ENCODE assay signal across 24 cellular contexts in genomic region chr12:51131745-51132521, GRCh38.
"Had no signal": no experiment of that assay in that cellular context is flagged by ENCODE, and none has a peak within 500 bp of the region (broad histone marks: within the 10 kb centered on the region; RNA-seq: fewer than 3 reads in every experiment).

No MANE protein-coding gene starts in this region.

- H3K27ac Mint-ChIP-seq: activated CD4-positive, alpha-beta memory T cell treated with anti-CD3 and anti-CD28 coated beads, Interleukin-2, amount 10 ng/mL, durations not matched to agents 7 days and 5 days; activated CD4-positive, alpha-beta T cell treated with anti-CD3 and anti-CD28 coated beads for 36 hours; activated naive CD4-positive, alpha-beta T cell treated with anti-CD3 and anti-CD28 coated beads for 36 hours; activated T-helper 17 cell treated with anti-CD3 and anti-CD28 coated beads, Interleukin-2, amount 50 U/mL, for 72 hours; neural progenitor cell; stimulated activated naive CD8-positive, alpha-beta T cell treated with anti-CD3 and anti-CD28 coated beads, Interleukin-15, Interleukin-2, amounts not matched to agents 100 ng/mL and 50 ng/mL, for 24 hours had no signal

- H3K27me3 ChIP-seq: adrenal gland, breast epithelium, gastrocnemius medialis, heart right ventricle, neural progenitor cell, tibial nerve, vagina had no signal

- H3K9ac ChIP-seq: neural progenitor cell had no signal

- H3K36me3 ChIP-seq: adrenal gland, breast epithelium, gastrocnemius medialis, neural progenitor cell had no signal

- H3K4me3 Mint-ChIP-seq: activated CD4-positive, alpha-beta memory T cell treated with anti-CD3 and anti-CD28 coated beads, Interleukin-2, amount 10 ng/mL, durations not matched to agents 7 days and 5 days; activated CD4-positive, alpha-beta T cell treated with anti-CD3 and anti-CD28 coated beads for 36 hours; activated naive CD4-positive, alpha-beta T cell treated with anti-CD3 and anti-CD28 coated beads for 36 hours; activated T-helper 17 cell treated with anti-CD3 and anti-CD28 coated beads, Interleukin-2, amount 50 U/mL, for 72 hours; naive B cell; neural progenitor cell; stimulated activated naive CD8-positive, alpha-beta T cell treated with anti-CD3 and anti-CD28 coated beads, Interleukin-15, Interleukin-2, amounts not matched to agents 100 ng/mL and 50 ng/mL, for 24 hours had no signal

- H3K4me1 Mint-ChIP-seq: activated T-helper 17 cell treated with anti-CD3 and anti-CD28 coated beads, Interleukin-2, amount 50 U/mL, for 72 hours had no signal

- H3K9me3 ChIP-seq: adrenal gland, breast epithelium, gastrocnemius medialis, heart right ventricle, mucosa of descending colon, psoas muscle, tibial nerve, vagina had no signal

- H3K9me3 Mint-ChIP-seq: activated CD4-positive, alpha-beta memory T cell treated with anti-CD3 and anti-CD28 coated beads, Interleukin-2, amount 10 ng/mL, durations not matched to agents 7 days and 5 days; activated naive CD4-positive, alpha-beta T cell treated with anti-CD3 and anti-CD28 coated beads for 36 hours; activated T-helper 17 cell treated with anti-CD3 and anti-CD28 coated beads, Interleukin-2, amount 50 U/mL, for 72 hours; naive B cell; neural progenitor cell; stimulated activated naive CD8-positive, alpha-beta T cell treated with anti-CD3 and anti-CD28 coated beads, Interleukin-15, Interleukin-2, amounts not matched to agents 100 ng/mL and 50 ng/mL, for 24 hours had no signal

- H3K27me3 Mint-ChIP-seq: activated CD4-positive, alpha-beta memory T cell treated with anti-CD3 and anti-CD28 coated beads, Interleukin-2, amount 10 ng/mL, durations not matched to agents 7 days and 5 days; activated CD4-positive, alpha-beta T cell treated with anti-CD3 and anti-CD28 coated beads for 36 hours; activated T-helper 17 cell treated with anti-CD3 and anti-CD28 coated beads, Interleukin-2, amount 50 U/mL, for 72 hours; naive B cell; stimulated activated naive CD8-positive, alpha-beta T cell treated with anti-CD3 and anti-CD28 coated beads, Interleukin-15, Interleukin-2, amounts not matched to agents 100 ng/mL and 50 ng/mL, for 24 hours had no signal

- H3K4me1 ChIP-seq: adrenal gland, breast epithelium, neural progenitor cell, vagina had no signal

- ATAC-seq: activated CD4-positive, alpha-beta T cell treated with anti-CD3 and anti-CD28 coated beads for 36 hours; activated T-helper 17 cell treated with anti-CD3 and anti-CD28 coated beads, Interleukin-2, amount 50 U/mL, for 72 hours; gastrocnemius medialis; heart right ventricle; left ventricle myocardium superior; mucosa of descending colon; psoas muscle; right cardiac atrium had no signal

- H3K4me3 ChIP-seq: adrenal gland, breast epithelium, gastrocnemius medialis, heart right ventricle, mucosa of descending colon, neural progenitor cell, psoas muscle, tibial nerve, vagina had no signal

- DNase-seq: activated CD4-positive, alpha-beta memory T cell treated with anti-CD3 and anti-CD28 coated beads, Interleukin-2, amount 10 ng/mL, durations not matched to agents 7 days and 5 days; activated CD4-positive, alpha-beta T cell treated with anti-CD3 and anti-CD28 coated beads for 36 hours; activated naive CD4-positive, alpha-beta T cell treated with anti-CD3 and anti-CD28 coated beads for 36 hours; activated T-cell treated with anti-CD3 and anti-CD28 coated beads, Interleukin-2, amount 50 U/mL, for 1 hour; adrenal gland; cerebellar nuclear complex; effector CD4-positive, alpha-beta T cell; gastrocnemius medialis; heart right ventricle; kidney glomerular epithelial cell; left ventricle myocardium superior; mucosa of descending colon; naive B cell; psoas muscle; right cardiac atrium; small intestine; stimulated activated CD4-positive, alpha-beta T cell treated with anti-CD3 and anti-CD28 coated beads, Interleukin-15, amount 100 ng/mL, for 24 hours; stimulated activated CD4-positive, alpha-beta T cell treated with anti-CD3 and anti-CD28 coated beads, Interleukin-2, amount 100 ng/mL, for 48 hours had no signal

- H3K36me3 Mint-ChIP-seq: naive B cell, neural progenitor cell had no signal

- H3K27ac ChIP-seq: adrenal gland, breast epithelium, gastrocnemius medialis, heart right ventricle, neural progenitor cell, psoas muscle, tibial nerve, vagina had no signal
